ENCODE assay signal across 8 cellular contexts in genomic region chr18:58887613-58887963, GRCh38. TPM values are rescaled to one million over a fixed set of nuclear protein-coding genes. Genes with fewer than 3 reads are reported as not detected.
DNase-seq lines count a peak whose midpoint lies in the region; ATAC-seq and TF ChIP-seq lines count a peak whose summit lies in the region.

No MANE protein-coding gene starts in this region.

- H3K27ac ChIP-seq in MM.1S (ENCODE audit: low read length) (peak overlapping the region; percentile 64), brain microvascular endothelial cell (peak overlapping the region; percentile 73), right lobe of liver (peak overlapping the region; percentile 41 to 56 (median 55)), upper lobe of left lung (peak overlapping the region; percentile 60 to 84 (median 76))

- H3K4me3 ChIP-seq in MM.1S (ENCODE audit: low read length) (peak overlapping the region; percentile 33), brain microvascular endothelial cell (ENCODE audit: low read depth, low read length) (no peak overlapping the region), right lobe of liver (no peak overlapping the region), upper lobe of left lung (no peak overlapping the region), foreskin fibroblast (ENCODE audit: low read depth in 1 of 2, low read length in 2 of 2) (no peak overlapping the region)

- TF ChIP-seq CTCF in MM.1S (IDR thresholded peaks at IDR 0.05; ENCODE audit: low read length), result no peak
- TF ChIP-seq CTCF in brain microvascular endothelial cell (IDR thresholded peaks at IDR 0.05; ENCODE audit: low read depth, low read length, missing control alignments), result no peak
- no peak for TF ChIP-seq CTCF in right lobe of liver (IDR thresholded peaks at IDR 0.05)
- no peak for TF ChIP-seq CTCF in upper lobe of left lung (IDR thresholded peaks at IDR 0.05)
- TF ChIP-seq CTCF in foreskin fibroblast (IDR thresholded peaks at IDR 0.05; ENCODE audit: low read depth, low read length), result no peak

- no peaks in the 10 kb centered on the region for H3K9me2 ChIP-seq in MM.1S (replicated peaks; ENCODE audit: insufficient read depth, low read length)

- peak overlapping the region; percentile 57 for H2AFZ ChIP-seq in MM.1S (ENCODE audit: low read length)

- TF ChIP-seq POLR2A in right lobe of liver (IDR thresholded peaks at IDR 0.05), result no peak
- TF ChIP-seq POLR2A in upper lobe of left lung (IDR thresholded peaks at IDR 0.05), result peak in 1 of 4 donors; percentile 37

- H3K4me1 ChIP-seq in MM.1S (ENCODE audit: low read length), result peaks cover 18% of the 10 kb centered on the region
- peaks cover 0 to 2% (median 0%) of the 10 kb centered on the region in 4 donors for H3K4me1 ChIP-seq in right lobe of liver
- H3K4me1 ChIP-seq in upper lobe of left lung, result peaks cover 0 to 35% (median 15%) of the 10 kb centered on the region in 4 donors

- ATAC-seq in GM21367 (IDR thresholded peaks at IDR 0.05; ENCODE audit: unreplicated experiment) (peak; percentile 81), right lobe of liver (peak; percentile 70 to 90 (median 84)), upper lobe of left lung (ENCODE audit: low FRiP score in 2 of 2) (peak; percentile 40 to 93), GM19023 (IDR thresholded peaks at IDR 0.05; ENCODE audit: unreplicated experiment) (no peak)

- DNase-seq in AML-193 (lab: John Stamatoyannopoulos, UW) (peak; percentile 62 to 78), MM.1S (peak; percentile 77), brain microvascular endothelial cell (peak; percentile 78), right lobe of liver (peak in 2 of 3 donors; percentile 57 to 71), upper lobe of left lung (peak in 1 of 2 donors; percentile 77), foreskin fibroblast (no peak)

- no peaks in the 10 kb centered on the region for H3K79me2 ChIP-seq in MM.1S (ENCODE audit: low read length)

- WGBS in right lobe of liver (ENCODE audit: insufficient coverage, low coverage, low lambda C conversion rate, missing lambda C conversion rate), result 39% methylated on average over 4 of the region's 10 CpGs
- WGBS in upper lobe of left lung, 2 donors, result 30 to 40% methylated on average over 5 to 10 of the region's 10 CpGs

- no peaks in the 10 kb centered on the region for H3K27me3 ChIP-seq in MM.1S (replicated peaks; ENCODE audit: insufficient read depth, low read length)
- H3K27me3 ChIP-seq in brain microvascular endothelial cell (replicated peaks), result no peaks in the 10 kb centered on the region
- H3K27me3 ChIP-seq in right lobe of liver, result no peaks in the 10 kb centered on the region
- no peaks in the 10 kb centered on the region for H3K27me3 ChIP-seq in upper lobe of left lung

- peak overlapping the region; percentile 94 for H3K4me2 ChIP-seq in MM.1S (ENCODE audit: low read depth, low read length)

- peaks cover 13% of the 10 kb centered on the region for H3F3A ChIP-seq in MM.1S (ENCODE audit: insufficient read depth, low read length)

- H4K20me1 ChIP-seq in MM.1S (ENCODE audit: insufficient read depth, low read length), result no peaks in the 10 kb centered on the region

- intact Hi-C loops in right lobe of liver (cut with DNase I), result no loop called here

- H3K36me3 ChIP-seq in MM.1S (replicated peaks; ENCODE audit: insufficient read depth, low read length), result no peaks in the 10 kb centered on the region
- no peaks in the 10 kb centered on the region for H3K36me3 ChIP-seq in brain microvascular endothelial cell (replicated peaks)
- no peaks in the 10 kb centered on the region for H3K36me3 ChIP-seq in right lobe of liver
- H3K36me3 ChIP-seq in upper lobe of left lung, result no peaks in the 10 kb centered on the region

- H3K9me3 ChIP-seq in MM.1S (replicated peaks; ENCODE audit: insufficient read depth, low read length) (no peaks in the 10 kb centered on the region), right lobe of liver (no peaks in the 10 kb centered on the region), upper lobe of left lung (no peaks in the 10 kb centered on the region)

- no peak overlapping the region; the same call in 1 of the 2 replicates for H3K9ac ChIP-seq in MM.1S (ENCODE audit: low read length)

- no peak for TF ChIP-seq EP300 in upper lobe of left lung (IDR thresholded peaks at IDR 0.05)

- in situ Hi-C loops in brain microvascular endothelial cell (cut with HindIII; ENCODE audit: low pct_ligation_motif_present, low sequenced_read_pairs), result no loop called here

RNA-seq across cellular contexts. Expression of gene ZNF532, which starts 22.9 kb away (rescaled TPM):
- total RNA-seq in right lobe of liver, result 1 to 10 TPM; 2.0 to 6.4 (median 3.2) TPM
- 10 to 100 TPM; 35.6 to 76.5 (median 42.9) TPM for total RNA-seq in upper lobe of left lung

Comparison
In these comparisons a context has a peak if more than half of its experiments do, and no peak if none do; other contexts are left out.
1. DNase-seq: peak in AML-193 (2 of 2), MM.1S (single experiment), brain microvascular endothelial cell (single experiment) and right lobe of liver (2 of 3); none in foreskin fibroblast (0 of 2).
2. RNA of gene ZNF532, which starts 22.9 kb away (total RNA-seq): 35.6 to 76.5 TPM in upper lobe of left lung; 2.0 to 6.4 TPM in right lobe of liver; every median in the first group is over 4 times any median in the second.
3. Peak in every context shown above with its lines, with median percentiles within 50 percentile points of each other: H3K27ac ChIP-seq.